10 cellular contexts compared by ENCODE assay signal in the genomic region with DNA sequence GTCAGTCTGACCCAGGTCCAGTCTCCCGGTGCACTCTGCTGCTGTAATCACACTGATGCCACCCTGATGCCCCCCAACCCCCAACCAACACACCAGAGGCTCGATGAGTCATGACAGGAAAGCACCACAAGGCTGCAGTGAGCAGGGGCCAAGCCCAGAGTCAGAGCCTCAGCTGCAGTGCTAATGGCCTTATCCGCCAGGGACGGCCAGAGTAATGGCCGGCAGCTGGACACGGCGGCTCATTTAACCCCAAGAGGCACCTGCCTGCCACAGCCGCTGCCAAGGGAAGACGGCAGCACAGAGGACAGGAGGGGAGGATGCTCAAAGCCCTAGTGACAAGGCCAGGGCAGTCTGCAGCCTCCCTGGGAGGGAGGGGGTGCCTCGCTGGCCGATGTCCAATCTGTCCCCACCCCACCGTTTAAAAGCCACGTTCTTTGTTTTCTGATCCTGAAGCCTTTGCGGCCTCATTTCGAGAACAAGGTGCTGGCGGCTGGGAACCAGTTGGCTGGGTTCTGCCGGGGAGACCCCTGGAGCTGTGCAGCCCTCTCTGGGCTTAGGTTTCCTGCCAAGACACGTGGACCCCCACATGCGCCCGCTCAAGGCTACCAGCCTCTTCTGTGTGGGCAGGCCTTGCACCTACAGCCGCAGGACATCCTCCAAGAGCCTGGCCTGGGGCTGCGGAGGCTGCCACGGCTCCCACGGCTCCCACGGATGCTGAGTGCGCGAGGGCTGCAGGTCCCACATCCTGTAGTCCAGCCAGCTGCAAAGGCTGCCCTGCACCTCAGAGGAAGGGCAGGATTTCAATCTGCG. TPM values are rescaled to one million over a fixed set of nuclear protein-coding genes. Genes with fewer than 3 reads are reported as not detected.
DNase-seq lines count a peak whose midpoint lies in the region; ATAC-seq and TF ChIP-seq lines count a peak whose summit lies in the region.
"Had no signal": no experiment of that assay in that cellular context is flagged by ENCODE, and none has a peak within 500 bp of the region (broad histone marks: within the 10 kb centered on the region; RNA-seq: fewer than 3 reads in every experiment).

No MANE protein-coding gene starts in this region.

- no peak for TF ChIP-seq POLR2A in upper lobe of left lung (IDR thresholded peaks at IDR 0.05)
- no peak for TF ChIP-seq POLR2A in Peyer's patch (IDR thresholded peaks at IDR 0.05)

- peak in 1 of 6 experiments; percentile 23 for TF ChIP-seq CTCF in upper lobe of left lung (IDR thresholded peaks at IDR 0.05)
- TF ChIP-seq CTCF in Peyer's patch (IDR thresholded peaks at IDR 0.05): no peak

- ATAC-seq in SK-N-SH treated with all-trans-retinoic acid at 6 μM for 48 hours (peak; percentile 85), upper lobe of left lung (ENCODE audit: low FRiP score in 2 of 2) (no peak)

- H3K27me3 ChIP-seq in upper lobe of left lung (no peaks in the 10 kb centered on the region), Peyer's patch (no peaks in the 10 kb centered on the region)

- H3K4me1 ChIP-seq in upper lobe of left lung (peaks cover 59 to 84% (median 66%) of the 10 kb centered on the region in 4 donors), Peyer's patch (peaks cover 0 to 80% (median 12%) of the 10 kb centered on the region in 4 donors)

- no peak for TF ChIP-seq EP300 in upper lobe of left lung (IDR thresholded peaks at IDR 0.05)

- H3K9me3 ChIP-seq in upper lobe of left lung: no peaks in the 10 kb centered on the region
- H3K9me3 ChIP-seq in Peyer's patch: no peaks in the 10 kb centered on the region

- 67 to 75% methylated on average over 18 to 23 of the region's 28 CpGs for WGBS in upper lobe of left lung, 2 donors

- H3K36me3 ChIP-seq in upper lobe of left lung (no peaks in the 10 kb centered on the region), Peyer's patch (no peaks in the 10 kb centered on the region)

- H3K27ac ChIP-seq in upper lobe of left lung: peak overlapping the region in 3 of 4 donors; percentile 8 to 62 (median 45)
- peak overlapping the region in 1 of 4 donors; percentile 13 for H3K27ac ChIP-seq in Peyer's patch

- H3K4me3 ChIP-seq in upper lobe of left lung (no peak overlapping the region), Peyer's patch (no peak overlapping the region)

- DNase-seq in NCI-H2196 (lab: John Stamatoyannopoulos, UW; ENCODE audit: unreplicated experiment) (peak; percentile 24), NCI-H2196 treated with DMSO at 0.1 percent for 48 hours (lab: John Stamatoyannopoulos, UW; ENCODE audit: unreplicated experiment) (no peak), glomerular visceral epithelial cell (ENCODE audit: extremely low spot score) (peak; percentile 82), upper lobe of left lung (peak in 1 of 2 donors; percentile 52), Peyer's patch (no peak), NCI-H1930 (lab: John Stamatoyannopoulos, UW) (no peak), 8988T (no peak)
- DNase-seq: GOT3, NCI-H774 had no signal

TF ChIP-seq in SK-N-SH treated with all-trans-retinoic acid at 6 μM for 48 hours, 23 proteins besides CTCF, POLR2A, EP300 and RAD21:
- TF ChIP-seq SNAI2 (CRISPR knock-in tag; IDR thresholded peaks at IDR 0.05) (0 out of 2 replicates have a peak, but pooled peaks have one; percentile 25), ZNF70 (CRISPR knock-in tag; IDR thresholded peaks at IDR 0.05) (0 out of 2 replicates have a peak, but pooled peaks have one; percentile 28), ISL1 (CRISPR knock-in tag; IDR thresholded peaks at IDR 0.05) (no peak), TCF4 (CRISPR knock-in tag; IDR thresholded peaks at IDR 0.05; ENCODE audit: borderline replicate concordance) (peak; percentile 32; the same call in 1 of the 2 replicates)
- TF ChIP-seq, protein P1, sequence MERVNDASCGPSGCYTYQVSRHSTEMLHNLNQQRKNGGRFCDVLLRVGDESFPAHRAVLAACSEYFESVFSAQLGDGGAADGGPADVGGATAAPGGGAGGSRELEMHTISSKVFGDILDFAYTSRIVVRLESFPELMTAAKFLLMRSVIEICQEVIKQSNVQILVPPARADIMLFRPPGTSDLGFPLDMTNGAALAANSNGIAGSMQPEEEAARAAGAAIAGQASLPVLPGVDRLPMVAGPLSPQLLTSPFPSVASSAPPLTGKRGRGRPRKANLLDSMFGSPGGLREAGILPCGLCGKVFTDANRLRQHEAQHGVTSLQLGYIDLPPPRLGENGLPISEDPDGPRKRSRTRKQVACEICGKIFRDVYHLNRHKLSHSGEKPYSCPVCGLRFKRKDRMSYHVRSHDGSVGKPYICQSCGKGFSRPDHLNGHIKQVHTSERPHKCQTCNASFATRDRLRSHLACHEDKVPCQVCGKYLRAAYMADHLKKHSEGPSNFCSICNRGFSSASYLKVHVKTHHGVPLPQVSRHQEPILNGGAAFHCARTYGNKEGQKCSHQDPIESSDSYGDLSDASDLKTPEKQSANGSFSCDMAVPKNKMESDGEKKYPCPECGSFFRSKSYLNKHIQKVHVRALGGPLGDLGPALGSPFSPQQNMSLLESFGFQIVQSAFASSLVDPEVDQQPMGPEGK (CRISPR knock-in tag; IDR thresholded peaks at IDR 0.05; ENCODE audit: borderline replicate concordance): peak; percentile 45; the same call in 1 of the 2 replicates

RNA-seq across cellular contexts. Expression of gene CCDC85C, which starts 13.1 kb away (rescaled TPM):
- total RNA-seq in upper lobe of left lung (10 to 100 TPM in 5 of 6 donors, 1 to 10 TPM in 1; 5.2 to 31.0 (median 20.4) TPM), Peyer's patch (10 to 100 TPM; 19.8 to 98.1 (median 78.8) TPM)

RNA-seq across cellular contexts. Expression of gene HHIPL1, which starts 54.0 kb away (rescaled TPM):
- total RNA-seq in upper lobe of left lung (1 to 10 TPM in 4 of 6 donors, under 1 TPM in 2; 0.61 to 2.2 (median 1.3) TPM), Peyer's patch (1 to 10 TPM in 2 of 4 donors, under 1 TPM in 2; 0.88 to 2.5 (median 1.0) TPM)

Comparison
In these comparisons a context has a peak if more than half of its experiments do, and no peak if none do; other contexts are left out.
1. DNase-seq: peak in NCI-H2196 (single experiment) and glomerular visceral epithelial cell (single experiment); none in NCI-H2196 treated with DMSO at 0.1 percent for 48 hours (single experiment), Peyer's patch (0 of 3), NCI-H1930 (0 of 2) and 8988T (single experiment).